In genomic region chr6:145273136-145273535, GRCh38 we compare ENCODE assay signal across 2 cellular contexts.
TF ChIP-seq lines count a peak whose summit lies in the region.

No MANE protein-coding gene starts in this region.

TF ChIP-seq in HEK293, 187 proteins besides CTCF, POLR2A, EP300 and RAD21 (continued from another document):
- TF ChIP-seq ZNF10 (tag by site-specific recombination; IDR thresholded peaks at IDR 0.05) (peak; percentile 90), WT1 (tag by site-specific recombination; IDR thresholded peaks at IDR 0.05) (no peak)

TF ChIP-seq in K562, 482 proteins besides CTCF, POLR2A, EP300 and RAD21 (continued from another document):
- TF ChIP-seq ZNF134 (CRISPR knock-in tag; conservative IDR thresholded peaks at IDR 0.05): peak; percentile 82
